ENCODE assay signal across 8 cellular contexts in the genomic region with DNA sequence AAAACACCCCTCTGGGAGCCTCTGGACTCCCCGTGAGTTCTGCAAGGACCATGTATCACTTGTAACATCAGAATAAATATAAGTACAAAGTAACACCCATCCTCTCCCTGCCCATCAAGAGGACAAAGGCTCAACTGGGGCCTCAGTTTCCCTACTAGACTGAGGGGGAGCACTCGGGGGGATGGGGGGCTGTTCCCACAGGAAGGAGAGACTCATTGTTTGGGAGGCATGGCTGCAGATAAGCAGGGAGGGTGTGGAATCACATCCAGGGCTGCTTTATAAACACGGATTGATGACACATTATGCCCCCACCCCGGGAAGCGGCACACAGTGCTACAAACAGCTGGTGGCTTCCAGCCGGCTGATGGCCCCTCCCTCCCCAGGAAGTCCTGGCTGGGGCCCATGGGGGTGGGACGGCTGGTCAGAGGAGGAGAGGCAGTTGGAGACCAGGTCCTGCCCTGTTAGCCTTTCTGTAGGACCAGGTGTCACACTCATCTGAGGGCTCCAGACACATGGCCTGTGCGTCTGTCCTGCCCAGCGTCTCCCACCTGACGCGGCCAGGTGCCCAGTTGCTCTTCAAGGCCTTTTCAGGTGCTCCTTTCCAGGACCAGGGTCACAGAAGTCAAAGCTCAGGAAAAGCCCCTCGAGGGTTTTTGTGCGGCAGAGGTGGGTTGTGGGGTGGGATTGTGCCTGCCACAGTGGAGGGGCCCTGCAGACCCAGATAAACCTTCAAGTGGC. TPM values are rescaled to one million over a fixed set of nuclear protein-coding genes. Genes with fewer than 3 reads are reported as not detected.
DNase-seq lines count a peak whose midpoint lies in the region; ATAC-seq, FAIRE-seq and TF ChIP-seq lines count a peak whose summit lies in the region.

No MANE protein-coding gene starts in this region.

- peak overlapping the region; percentile 69 for H3K27ac Mint-ChIP-seq in activated CD4-positive, alpha-beta T cell treated with anti-CD3 and anti-CD28 coated beads, Interleukin-2, amount 10 ng/mL, durations not matched to agents 7 days and 5 days
- peak overlapping the region; percentile 38 for H3K27ac Mint-ChIP-seq in memory B cell

- peaks cover 25% of the 10 kb centered on the region for H3K27me3 Mint-ChIP-seq in activated CD4-positive, alpha-beta T cell treated with anti-CD3 and anti-CD28 coated beads, Interleukin-2, amount 10 ng/mL, durations not matched to agents 7 days and 5 days
- H3K27me3 Mint-ChIP-seq in memory B cell, result peaks cover 7% of the 10 kb centered on the region

- H3K9me3 ChIP-seq in OCI-LY7 (ENCODE audit: low read length), result no peaks in the 10 kb centered on the region

- peak overlapping the region; percentile 92 for H3K4me2 ChIP-seq in OCI-LY7 (ENCODE audit: low read length)

- H3K4me1 Mint-ChIP-seq in activated CD4-positive, alpha-beta T cell treated with anti-CD3 and anti-CD28 coated beads, Interleukin-2, amount 10 ng/mL, durations not matched to agents 7 days and 5 days, result peaks cover 32% of the 10 kb centered on the region
- peaks cover 27% of the 10 kb centered on the region for H3K4me1 Mint-ChIP-seq in memory B cell

- CTCF ChIA-PET in activated CD4-positive, alpha-beta T cell treated with anti-CD3 and anti-CD28 coated beads, Interleukin-2, amount 10 ng/mL, durations not matched to agents 7 days and 5 days (lab: Charles Lee), result interaction anchor here (1.0 to 7.0 kb wide), 6 partner anchors 11 to 30 kb away, joined by 3 to 44 read pairs (median 14); no protein-coding TSS in a partner anchor
- CTCF ChIA-PET in OCI-LY7 (lab: Charles Lee; ENCODE audit: unreplicated experiment), result no interaction called here

- H4K20me1 ChIP-seq in OCI-LY7 (ENCODE audit: insufficient read depth, low read length), result no peaks in the 10 kb centered on the region

- no peak for TF ChIP-seq CTCF in OCI-LY7 (conservative IDR thresholded peaks at IDR 0.05; ENCODE audit: low read length)
- TF ChIP-seq CTCF in coronary artery (IDR thresholded peaks at IDR 0.05), result no peak

- DNase-seq in activated CD4-positive, alpha-beta T cell treated with anti-CD3 and anti-CD28 coated beads, Interleukin-2, amount 10 ng/mL, durations not matched to agents 7 days and 5 days, result peak; percentile 19
- DNase-seq in activated CD4-positive, alpha-beta T cell treated with anti-CD3 and anti-CD28 coated beads for 4 hours, result no peak
- DNase-seq in OCI-LY7 (ENCODE audit: low spot score), result peak; percentile 40
- DNase-seq in coronary artery (ENCODE audit: low spot score), result peak; percentile 95
- DNase-seq in memory B cell (ENCODE audit: low spot score in 2 of 2), result no peak
- peak; percentile 76 for DNase-seq in urothelium cell line (ENCODE audit: low spot score)
- DNase-seq in stimulated activated CD4-positive, alpha-beta T cell treated with anti-CD3 and anti-CD28 coated beads, Interleukin-12 subunit alpha, Interleukin-12 subunit beta, amount 100 ng/mL, for 4 hours, result no peak
- DNase-seq in D341Med (ENCODE audit: low spot score), result no peak

- intact Hi-C loops in OCI-LY7 (cut with micrococcal nuclease; ENCODE audit: unreplicated experiment), result loop anchor here (2.0 kb wide), 1 partner anchor 24 kb away; a partner anchor contains a TSS

- H3K36me3 ChIP-seq in OCI-LY7 (ENCODE audit: insufficient read depth, low read length), result peaks cover 3% of the 10 kb centered on the region; the same call in 1 of the 2 replicates

- POLR2A ChIA-PET in activated CD4-positive, alpha-beta T cell treated with anti-CD3 and anti-CD28 coated beads, Interleukin-2, amount 10 ng/mL, durations not matched to agents 7 days and 5 days (lab: Charles Lee), result no interaction called here
- POLR2A ChIA-PET in OCI-LY7 (lab: Charles Lee), result interaction anchor here (0.5 kb wide), 1 partner anchor 20 kb away, joined by 3 read pairs; no protein-coding TSS in a partner anchor

- H3K4me3 ChIP-seq in OCI-LY7 (ENCODE audit: low read depth, low read length, poor library complexity, severe bottlenecking) (peak overlapping the region; percentile 86), coronary artery (peak overlapping the region; percentile 89)

- H3K27ac ChIP-seq in OCI-LY7 (ENCODE audit: low read depth, low read length, poor library complexity, severe bottlenecking) (peak overlapping the region; percentile 35), coronary artery (peak overlapping the region; percentile 99 to 100)

- peaks cover 5% of the 10 kb centered on the region for H3K36me3 Mint-ChIP-seq in activated CD4-positive, alpha-beta T cell treated with anti-CD3 and anti-CD28 coated beads, Interleukin-2, amount 10 ng/mL, durations not matched to agents 7 days and 5 days (ENCODE audit: low read depth)
- H3K36me3 Mint-ChIP-seq in memory B cell, result peaks cover 2% of the 10 kb centered on the region

- ATAC-seq in memory B cell (ENCODE audit: low read depth), result no peak

- peak overlapping the region; percentile 67 for H3K4me3 Mint-ChIP-seq in activated CD4-positive, alpha-beta T cell treated with anti-CD3 and anti-CD28 coated beads, Interleukin-2, amount 10 ng/mL, durations not matched to agents 7 days and 5 days
- peak overlapping the region; percentile 79 for H3K4me3 Mint-ChIP-seq in memory B cell

- H2AFZ ChIP-seq in OCI-LY7 (ENCODE audit: low read length), result no peak overlapping the region

- H3K4me1 ChIP-seq in OCI-LY7 (ENCODE audit: insufficient read depth, low read length, poor library complexity, severe bottlenecking), result peaks cover 29% of the 10 kb centered on the region

- H3K9me3 Mint-ChIP-seq in activated CD4-positive, alpha-beta T cell treated with anti-CD3 and anti-CD28 coated beads, Interleukin-2, amount 10 ng/mL, durations not matched to agents 7 days and 5 days, result no peaks in the 10 kb centered on the region
- no peaks in the 10 kb centered on the region for H3K9me3 Mint-ChIP-seq in memory B cell

- no peaks in the 10 kb centered on the region for H3K79me2 ChIP-seq in OCI-LY7 (ENCODE audit: insufficient read depth, low read depth, low read length)

- H3K9me2 ChIP-seq in OCI-LY7 (ENCODE audit: insufficient read depth, low read length), result no peaks in the 10 kb centered on the region

- peak; percentile 86 for FAIRE-seq in urothelium cell line (lab: Jason Lieb, UNC)

- BruUV-seq in OCI-LY7 (replicated peaks; lab: Mats Ljungman, UMichigan), result no TSS peak

RNA-seq across cellular contexts. Expression of a gene that starts 1.3 kb away (rescaled TPM):
- total RNA-seq in activated CD4-positive, alpha-beta T cell treated with anti-CD3 and anti-CD28 coated beads, Interleukin-2, amount 10 ng/mL, durations not matched to agents 7 days and 5 days, result 10 to 100 TPM; 47.2 to 52.6 TPM
- total RNA-seq in OCI-LY7 (2014; rRNA removed; shearing (Covaris generic)), result 119 and 126 TPM in 2 replicates
- total RNA-seq in OCI-LY7 (2022), result 54.2 and 58.1 TPM in 2 replicates

RNA-seq across cellular contexts. Expression of a gene that starts 4.3 kb away (rescaled TPM):
- under 1 TPM in 1 of 2 experiments, not detected in 1; 0.10 TPM for total RNA-seq in activated CD4-positive, alpha-beta T cell treated with anti-CD3 and anti-CD28 coated beads, Interleukin-2, amount 10 ng/mL, durations not matched to agents 7 days and 5 days
- 0.10 and 0.13 TPM in 2 replicates for total RNA-seq in OCI-LY7 (2014; rRNA removed; shearing (Covaris generic))
- total RNA-seq in OCI-LY7 (2022), result 0.66 and 0.68 TPM in 2 replicates

RNA-seq across cellular contexts. Expression of a gene that starts 23.1 kb away (rescaled TPM):
- total RNA-seq in activated CD4-positive, alpha-beta T cell treated with anti-CD3 and anti-CD28 coated beads, Interleukin-2, amount 10 ng/mL, durations not matched to agents 7 days and 5 days, result 10 to 100 TPM; 41.1 to 45.6 TPM
- total RNA-seq in OCI-LY7 (2014; rRNA removed; shearing (Covaris generic)), result 61.4 and 68.1 TPM in 2 replicates
- total RNA-seq in OCI-LY7 (2022), result 63.0 and 68.3 TPM in 2 replicates

RNA-seq across cellular contexts. Expression of a gene that starts 23.3 kb away (rescaled TPM):
- total RNA-seq in activated CD4-positive, alpha-beta T cell treated with anti-CD3 and anti-CD28 coated beads, Interleukin-2, amount 10 ng/mL, durations not matched to agents 7 days and 5 days, result 10 to 100 TPM; 31.5 to 35.8 TPM
- total RNA-seq in OCI-LY7 (2014; rRNA removed; shearing (Covaris generic)), result 26.2 and 28.6 TPM in 2 replicates
- total RNA-seq in OCI-LY7 (2022), result 73.6 and 74.1 TPM in 2 replicates

Comparison
In these comparisons a context has a peak if more than half of its experiments do, and no peak if none do; other contexts are left out.
1. DNase-seq: peak in activated CD4-positive, alpha-beta T cell treated with anti-CD3 and anti-CD28 coated beads, Interleukin-2, amount 10 ng/mL, durations not matched to agents 7 days and 5 days (single experiment), OCI-LY7 (single experiment), coronary artery (single experiment) and urothelium cell line (single experiment); none in activated CD4-positive, alpha-beta T cell treated with anti-CD3 and anti-CD28 coated beads for 4 hours (0 of 2), memory B cell (0 of 2), stimulated activated CD4-positive, alpha-beta T cell treated with anti-CD3 and anti-CD28 coated beads, Interleukin-12 subunit alpha, Interleukin-12 subunit beta, amount 100 ng/mL, for 4 hours (single experiment) and D341Med (single experiment).